In the genomic region with DNA sequence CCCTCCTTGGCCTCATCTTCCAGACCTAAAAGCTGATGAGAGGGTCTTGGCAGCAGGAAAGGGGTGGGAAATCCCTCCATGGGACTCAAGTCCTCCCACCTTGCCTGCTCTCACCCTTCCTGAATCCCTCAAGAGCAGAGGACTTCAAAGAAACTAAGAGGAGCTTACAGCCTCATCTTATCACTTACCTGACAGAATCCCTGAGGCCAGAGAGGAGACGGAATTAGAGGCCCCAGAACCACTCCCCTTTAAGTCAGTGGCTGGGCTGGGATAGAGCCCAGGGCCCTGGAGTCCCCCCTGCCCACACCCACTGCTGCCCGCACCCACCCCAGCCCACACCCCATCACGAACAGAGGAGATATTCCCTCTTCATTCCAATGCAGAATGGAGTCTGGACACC, we compare ENCODE assay signal across 15 cellular contexts. TPM values are rescaled to one million over a fixed set of nuclear protein-coding genes. Genes with fewer than 3 reads are reported as not detected.
DNase-seq lines count a peak whose midpoint lies in the region; ATAC-seq and TF ChIP-seq lines count a peak whose summit lies in the region.
"Had no signal": no experiment of that assay in that cellular context is flagged by ENCODE, and none has a peak within 500 bp of the region (broad histone marks: within the 10 kb centered on the region; RNA-seq: fewer than 3 reads in every experiment).

No MANE protein-coding gene starts in this region.

- TF ChIP-seq EP300 in gastroesophageal sphincter (IDR thresholded peaks at IDR 0.05) (no peak), transverse colon (IDR thresholded peaks at IDR 0.05; ENCODE audit: low read depth) (no peak)

- H3K4me2 ChIP-seq in GM23248 (ENCODE audit: unreplicated experiment) (peak overlapping the region; percentile 44), smooth muscle cell (peak overlapping the region; percentile 57)

- H3K4me3 ChIP-seq in GM23248 (no peak overlapping the region), gastroesophageal sphincter (no peak overlapping the region), smooth muscle cell (no peak overlapping the region), transverse colon (no peak overlapping the region)
- H3K4me3 ChIP-seq: K562 had no signal

- H4K20me1 ChIP-seq in GM23248 (ENCODE audit: insufficient read depth) (no peaks in the 10 kb centered on the region), smooth muscle cell (ENCODE audit: low read depth) (no peaks in the 10 kb centered on the region)

- TF ChIP-seq CTCF in RWPE1 (conservative IDR thresholded peaks at IDR 0.05; ENCODE audit: low read depth) (no peak), gastroesophageal sphincter (IDR thresholded peaks at IDR 0.05) (no peak), smooth muscle cell (IDR thresholded peaks at IDR 0.05; ENCODE audit: borderline replicate concordance, insufficient read depth, poor library complexity, severe bottlenecking) (no peak), transverse colon (IDR thresholded peaks at IDR 0.05) (no peak)

- CTCF ChIA-PET in RWPE1 (lab: Yijun Ruan, JAX) = interaction anchor here (0.6 to 1.3 kb wide), 3 partner anchors 14 to 35 kb away, joined by 3 read pairs; no protein-coding TSS in a partner anchor

- H3K79me2 ChIP-seq in GM23248 (ENCODE audit: insufficient read depth) (peaks cover 85% of the 10 kb centered on the region), smooth muscle cell (ENCODE audit: low read depth) (peaks cover 24% of the 10 kb centered on the region)

- intact Hi-C loops in transverse colon (cut with DNase I; ENCODE audit: low total_unique reads) = no loop called here

- H3K9me3 ChIP-seq in GM23248 (ENCODE audit: low read depth) (no peaks in the 10 kb centered on the region), gastroesophageal sphincter (no peaks in the 10 kb centered on the region), smooth muscle cell (replicated peaks; ENCODE audit: low read depth) (no peaks in the 10 kb centered on the region), transverse colon (no peaks in the 10 kb centered on the region)

- DNase-seq in GM23248 = no peak
- no peak for DNase-seq in RWPE1 (ENCODE audit: low spot score)
- DNase-seq in smooth muscle cell (lab: John Stamatoyannopoulos, UW; ENCODE audit: unreplicated experiment) = no peak
- DNase-seq in transverse colon = no peak
- DNase-seq in NCI-H1417 treated with DMSO at 0.1 percent for 48 hours (lab: John Stamatoyannopoulos, UW) = no peak
- DNase-seq: activated CD4-positive, CD25-positive, alpha-beta regulatory T cell; activated CD8-positive, alpha-beta memory T cell treated with anti-CD3 and anti-CD28 coated beads, Interleukin-2, amount 50 U/mL, for 4 hours; activated naive CD4-positive, alpha-beta T cell treated with Interleukin-2 at 50 U/mL for 16 hours; effector CD4-positive, alpha-beta T cell; NCI-H1105 treated with DMSO at 0.1 percent for 48 hours; NCI-H2227 treated with DMSO at 0.1 percent for 48 hours; stimulated activated naive CD4-positive, alpha-beta T cell treated with Interleukin-2 at 50 U/mL for 16 hours had no signal

- ATAC-seq in gastroesophageal sphincter (no peak), GM18861 (IDR thresholded peaks at IDR 0.05; ENCODE audit: unreplicated experiment) (no peak)
- ATAC-seq: K562 had no signal

- H3K9me2 ChIP-seq in GM23248 (ENCODE audit: insufficient read depth) = no peaks in the 10 kb centered on the region

- H3K9ac ChIP-seq in GM23248 (peak overlapping the region; percentile 68), smooth muscle cell (ENCODE audit: low read depth) (peak overlapping the region; percentile 86)

- H3K27ac ChIP-seq in GM23248 (peak overlapping the region; percentile 89), RWPE1 (peak overlapping the region; percentile 14; the same call in 1 of the 2 replicates), gastroesophageal sphincter (peak overlapping the region in 3 of 4 donors; percentile 41 to 70 (median 57)), smooth muscle cell (ENCODE audit: low read depth) (peak overlapping the region; percentile 96), transverse colon (no peak overlapping the region)

- H3K36me3 ChIP-seq in GM23248 (ENCODE audit: low read depth) (peaks cover 16% of the 10 kb centered on the region; the same call in 1 of the 2 replicates), gastroesophageal sphincter (peaks cover 0 to 13% of the 10 kb centered on the region in 2 donors), smooth muscle cell (ENCODE audit: low read depth) (no peaks in the 10 kb centered on the region), transverse colon (no peaks in the 10 kb centered on the region)

- POLR2A ChIA-PET in RWPE1 (lab: Yijun Ruan, JAX; ENCODE audit: low non-redundant PET) = no interaction called here

- 86 to 92% methylated on average over 3 of the region's 3 CpGs for WGBS in GM23248 (ENCODE audit: low coverage in 1 of 2, low lambda C conversion rate in 2 of 2, missing lambda C conversion rate in 2 of 2), 2 experiments
- WGBS in gastroesophageal sphincter (ENCODE audit: low coverage in 1 of 2), 2 donors = no CpG with 5 or more reads among the region's 3 CpGs
- 49% methylated on average over 3 of the region's 3 CpGs for WGBS in smooth muscle cell (ENCODE audit: low lambda C conversion rate)
- 83 to 100% methylated on average over 1 to 3 of the region's 3 CpGs for WGBS in transverse colon (ENCODE audit: low coverage in 1 of 2), 2 donors

- in situ Hi-C loops in GM23248 (cut with MboI) (no loop called here), transverse colon (cut with MboI; ENCODE audit: low pct_ligation_motif_present in 1 of 4, low pct_unique_long_range_greater_than_20kb in 1 of 4, low sequenced_read_pairs in 3 of 4) (loop anchor here in 1 of 4 donors (25.0 kb wide), 1 partner anchor 371 kb away; no protein-coding TSS in a partner anchor)

- H3K27me3 ChIP-seq in GM23248 (replicated peaks; ENCODE audit: insufficient read depth) = no peaks in the 10 kb centered on the region
- no peaks in the 10 kb centered on the region for H3K27me3 ChIP-seq in gastroesophageal sphincter
- H3K27me3 ChIP-seq in smooth muscle cell (ENCODE audit: low read depth) = no peaks in the 10 kb centered on the region
- H3K27me3 ChIP-seq in transverse colon = no peaks in the 10 kb centered on the region

- TF ChIP-seq POLR2A in gastroesophageal sphincter (IDR thresholded peaks at IDR 0.05) (no peak), transverse colon (IDR thresholded peaks at IDR 0.05) (no peak)

- H2AFZ ChIP-seq in GM23248 (no peak overlapping the region), smooth muscle cell (ENCODE audit: low read depth) (no peak overlapping the region)

- H3F3A ChIP-seq in GM23248 (ENCODE audit: insufficient read depth) (peaks cover 35% of the 10 kb centered on the region), smooth muscle cell (ENCODE audit: low read depth) (peaks cover 58% of the 10 kb centered on the region)

- H3K4me1 ChIP-seq in GM23248 (ENCODE audit: insufficient read depth) (peaks cover 41% of the 10 kb centered on the region), gastroesophageal sphincter (peaks cover 0 to 62% (median 16%) of the 10 kb centered on the region in 3 donors), smooth muscle cell (ENCODE audit: low read depth) (peaks cover 37% of the 10 kb centered on the region), transverse colon (peaks cover 0 to 5% (median under 1%) of the 10 kb centered on the region in 4 donors)

RNA-seq across cellular contexts. Expression of gene LOXL1, which starts 15.2 kb away (rescaled TPM):
- 534 and 540 TPM in 2 replicates for total RNA-seq in GM23248 (2014; rRNA removed; shearing (Covaris generic))
- polyA plus RNA-seq in GM23248 (2016; fragmentation: Nextera tagmentation; extraction: Ambion mirVana) = 396 and 401 TPM in 2 replicates
- total RNA-seq in gastroesophageal sphincter = 10 to 100 TPM; 22.9 to 63.0 (median 34.5) TPM
- total RNA-seq in smooth muscle cell = 239 and 252 TPM in 2 replicates
- polyA plus RNA-seq in smooth muscle cell = 736 and 899 TPM in 2 replicates
- 1 to 10 TPM in 3 of 4 donors, not detected in 1; 1.8 to 6.8 (median 1.9) TPM for total RNA-seq in transverse colon
- polyA plus RNA-seq: K562 had no signal

RNA-seq across cellular contexts. Expression of gene STOML1, which starts 50.6 kb away (rescaled TPM):
- total RNA-seq in GM23248 (2014; rRNA removed; shearing (Covaris generic)) = 27.8 and 43.9 TPM in 2 replicates
- polyA plus RNA-seq in GM23248 (2016; fragmentation: Nextera tagmentation; extraction: Ambion mirVana) (26.9 and 27.2 TPM in 2 replicates), smooth muscle cell (23.7 and 27.5 TPM in 2 replicates)
- total RNA-seq in gastroesophageal sphincter (10 to 100 TPM in 3 of 4 donors, 1 to 10 TPM in 1; 8.1 to 21.7 (median 13.7) TPM), smooth muscle cell (9.3 and 12.4 TPM in 2 replicates), transverse colon (10 to 100 TPM in 1 of 4 donors, 1 to 10 TPM in 2, under 1 TPM in 1; 0.75 to 14.6 (median 4.5) TPM)

RNA-seq across cellular contexts. Expression of gene PML, which starts 53.1 kb away (rescaled TPM):
- total RNA-seq in GM23248 (2014; rRNA removed; shearing (Covaris generic)) = 55.3 and 74.7 TPM in 2 replicates
- polyA plus RNA-seq in GM23248 (2016; fragmentation: Nextera tagmentation; extraction: Ambion mirVana) (52.9 and 58.0 TPM in 2 replicates), smooth muscle cell (33.7 and 39.4 TPM in 2 replicates)
- total RNA-seq in gastroesophageal sphincter (10 to 100 TPM; 24.1 to 75.1 (median 52.1) TPM), smooth muscle cell (21.6 and 34.1 TPM in 2 replicates), transverse colon (100 to 1,000 TPM in 1 of 4 donors, 10 to 100 TPM in 3; 35.1 to 128 (median 70.0) TPM)

Comparison
In these comparisons a context has a peak if more than half of its experiments do, and no peak if none do; other contexts are left out.
1. H3K27ac ChIP-seq: peak in GM23248 (single experiment), RWPE1 (single experiment), gastroesophageal sphincter (3 of 4) and smooth muscle cell (single experiment); none in transverse colon (0 of 4).